10 cellular contexts compared by ENCODE assay signal in the genomic region with DNA sequence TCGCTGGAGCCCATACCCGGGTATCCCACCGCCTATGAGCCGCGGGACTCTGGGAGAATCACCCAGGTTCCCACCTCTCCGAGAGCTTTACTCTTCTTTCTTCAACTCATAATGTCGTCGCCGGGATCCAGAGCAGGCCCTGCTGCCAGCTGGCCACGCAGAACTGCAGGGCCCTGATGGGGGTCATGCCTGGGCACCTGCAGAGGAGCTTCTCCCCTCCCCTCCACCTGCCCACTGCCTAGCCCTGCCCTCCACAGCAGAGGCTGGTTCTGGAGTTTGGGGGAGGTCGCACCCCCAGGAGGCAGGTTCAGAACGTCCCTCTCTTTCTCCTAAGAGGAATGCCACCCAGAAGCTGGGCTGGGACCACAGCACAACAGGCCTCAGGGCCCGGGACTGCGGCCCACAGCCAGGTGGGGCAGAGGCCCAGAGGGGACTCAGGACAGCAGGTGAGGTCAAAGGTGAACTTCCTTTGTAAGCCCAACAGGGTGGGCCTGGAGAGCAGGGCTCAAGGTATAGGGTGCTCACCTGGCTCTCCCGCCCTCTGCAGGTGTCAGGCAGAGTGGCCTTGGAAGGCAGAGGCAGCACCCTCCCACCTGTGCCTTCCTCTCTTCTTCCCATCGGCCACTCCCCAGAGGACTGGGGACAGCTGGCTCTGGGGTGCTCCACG. TPM values are rescaled to one million over a fixed set of nuclear protein-coding genes. Genes with fewer than 3 reads are reported as not detected.
DNase-seq lines count a peak whose midpoint lies in the region; ATAC-seq and TF ChIP-seq lines count a peak whose summit lies in the region.
"Had no signal": no experiment of that assay in that cellular context is flagged by ENCODE, and none has a peak within 500 bp of the region (broad histone marks: within the 10 kb centered on the region; RNA-seq: fewer than 3 reads in every experiment).

No MANE protein-coding gene starts in this region.

- no TSS peak for BruUV-seq in PC-9 (replicated peaks; lab: Mats Ljungman, UMichigan)

- POLR2A ChIA-PET in activated CD4-positive, alpha-beta T cell treated with anti-CD3 and anti-CD28 coated beads, Interleukin-2, amount 10 ng/mL, durations not matched to agents 7 days and 5 days (lab: Charles Lee) = interaction anchor here (1.2 kb wide), 2 partner anchors 112 to 119 kb away, joined by 3 to 4 read pairs; a partner anchor contains a TSS
- POLR2A ChIA-PET in PC-9 (lab: Charles Lee; ENCODE audit: unreplicated experiment) = interaction anchor here (1.0 kb wide), 1 partner anchor 127 kb away, joined by 14 read pairs; no protein-coding TSS in a partner anchor

- TF ChIP-seq CTCF in PC-9 (conservative IDR thresholded peaks at IDR 0.05) (no peak; the same call in 1 of the 2 replicates), esophagus muscularis mucosa (IDR thresholded peaks at IDR 0.05) (no peak), GM13976 (IDR thresholded peaks at IDR 0.05; ENCODE audit: borderline replicate concordance, control extremely low read depth, extremely low read depth, insufficient read depth, missing control alignments) (no peak)

- H3K4me1 ChIP-seq in PC-9 (replicated peaks; ENCODE audit: insufficient read depth) (peaks cover 53% of the 10 kb centered on the region), esophagus muscularis mucosa (peaks cover 45 to 50% (median 48%) of the 10 kb centered on the region in 4 donors)

- no peak for ATAC-seq in stimulated activated effector memory CD8-positive, alpha-beta T cell treated with anti-CD3 and anti-CD28 coated beads, Interleukin-12 subunit alpha, Interleukin-12 subunit beta, amount 100 ng/mL, for 72 hours
- no peak for ATAC-seq in HG02588 (IDR thresholded peaks at IDR 0.05; ENCODE audit: unreplicated experiment)

- H3K4me2 ChIP-seq in PC-9 = peak overlapping the region; percentile 83

- no peaks in the 10 kb centered on the region for H3K27me3 Mint-ChIP-seq in activated CD4-positive, alpha-beta T cell treated with anti-CD3 and anti-CD28 coated beads, Interleukin-2, amount 10 ng/mL, durations not matched to agents 7 days and 5 days

- H3K79me2 ChIP-seq in PC-9 (ENCODE audit: low read depth) = peaks cover 7% of the 10 kb centered on the region; the same call in 1 of the 2 replicates

- no peaks in the 10 kb centered on the region for H4K20me1 ChIP-seq in PC-9 (ENCODE audit: insufficient read depth)

- H3K9me2 ChIP-seq in PC-9 (ENCODE audit: insufficient read depth) = no peaks in the 10 kb centered on the region

- DNase-seq in activated CD4-positive, alpha-beta T cell treated with anti-CD3 and anti-CD28 coated beads, Interleukin-2, amount 10 ng/mL, durations not matched to agents 7 days and 5 days = no peak
- no peak for DNase-seq in activated CD4-positive, alpha-beta T cell treated with anti-CD3 and anti-CD28 coated beads for 48 hours
- DNase-seq in PC-9 (no peak), esophagus muscularis mucosa (ENCODE audit: extremely low spot score) (no peak), GM13976 (ENCODE audit: low spot score) (no peak), KG1 (lab: John Stamatoyannopoulos, UW) (no peak)
- no peak for DNase-seq in stimulated activated effector memory CD8-positive, alpha-beta T cell treated with anti-CD3 and anti-CD28 coated beads, Interleukin-12 subunit alpha, Interleukin-12 subunit beta, amount 100 ng/mL, for 72 hours (ENCODE audit: low spot score in 2 of 2)
- DNase-seq: NCI-H1048 had no signal

- H3K4me1 Mint-ChIP-seq in activated CD4-positive, alpha-beta T cell treated with anti-CD3 and anti-CD28 coated beads, Interleukin-2, amount 10 ng/mL, durations not matched to agents 7 days and 5 days = peaks cover 45% of the 10 kb centered on the region
- H3K4me1 Mint-ChIP-seq in stimulated activated effector memory CD8-positive, alpha-beta T cell treated with anti-CD3 and anti-CD28 coated beads, Interleukin-12 subunit alpha, Interleukin-12 subunit beta, amount 100 ng/mL, for 72 hours = peaks cover 48% of the 10 kb centered on the region

- H3K27ac ChIP-seq in PC-9 (peak overlapping the region; percentile 93), esophagus muscularis mucosa (replicated peaks in 1 of 4) (peak overlapping the region; percentile 95 to 98 (median 96))
- H3K27ac ChIP-seq: SK-N-MC had no signal

- H3K27me3 ChIP-seq in PC-9 (ENCODE audit: insufficient read depth, low read depth) (no peaks in the 10 kb centered on the region), esophagus muscularis mucosa (no peaks in the 10 kb centered on the region)

- H3K36me3 ChIP-seq in PC-9 (ENCODE audit: low read depth) = no peaks in the 10 kb centered on the region
- H3K36me3 ChIP-seq in esophagus muscularis mucosa = peaks cover 0 to 7% (median 2%) of the 10 kb centered on the region in 4 donors

- H3K27ac Mint-ChIP-seq in activated CD4-positive, alpha-beta T cell treated with anti-CD3 and anti-CD28 coated beads, Interleukin-2, amount 10 ng/mL, durations not matched to agents 7 days and 5 days = peak overlapping the region; percentile 98
- peak overlapping the region; percentile 95 for H3K27ac Mint-ChIP-seq in stimulated activated effector memory CD8-positive, alpha-beta T cell treated with anti-CD3 and anti-CD28 coated beads, Interleukin-12 subunit alpha, Interleukin-12 subunit beta, amount 100 ng/mL, for 72 hours

- peaks cover 60% of the 10 kb centered on the region for H3F3A ChIP-seq in PC-9 (ENCODE audit: insufficient read depth, low read depth)

- peak overlapping the region; percentile 79 for H3K4me3 Mint-ChIP-seq in activated CD4-positive, alpha-beta T cell treated with anti-CD3 and anti-CD28 coated beads, Interleukin-2, amount 10 ng/mL, durations not matched to agents 7 days and 5 days
- peak overlapping the region; percentile 92 for H3K4me3 Mint-ChIP-seq in stimulated activated effector memory CD8-positive, alpha-beta T cell treated with anti-CD3 and anti-CD28 coated beads, Interleukin-12 subunit alpha, Interleukin-12 subunit beta, amount 100 ng/mL, for 72 hours

- H3K9me3 ChIP-seq in PC-9 (ENCODE audit: insufficient read depth, low read depth) = no peaks in the 10 kb centered on the region
- H3K9me3 ChIP-seq in esophagus muscularis mucosa = no peaks in the 10 kb centered on the region

- no peak for TF ChIP-seq POLR2A in esophagus muscularis mucosa (IDR thresholded peaks at IDR 0.05; ENCODE audit: low read depth)

- H3K4me3 ChIP-seq in PC-9 = peak overlapping the region; percentile 48; the same call in 1 of the 2 replicates
- no peak overlapping the region for H3K4me3 ChIP-seq in esophagus muscularis mucosa
- H3K4me3 ChIP-seq: SK-N-MC had no signal

- intact Hi-C loops in PC-9 (cut with micrococcal nuclease; ENCODE audit: unreplicated experiment) (no loop called here), esophagus muscularis mucosa (cut with DNase I) (loop anchor here (5.0 kb wide), 2 partner anchors 37 to 132 kb away; no protein-coding TSS in a partner anchor)

- WGBS in esophagus muscularis mucosa = 90% methylated on average over 11 of the region's 17 CpGs

- no peaks in the 10 kb centered on the region for H3K9me3 Mint-ChIP-seq in activated CD4-positive, alpha-beta T cell treated with anti-CD3 and anti-CD28 coated beads, Interleukin-2, amount 10 ng/mL, durations not matched to agents 7 days and 5 days
- H3K9me3 Mint-ChIP-seq in stimulated activated effector memory CD8-positive, alpha-beta T cell treated with anti-CD3 and anti-CD28 coated beads, Interleukin-12 subunit alpha, Interleukin-12 subunit beta, amount 100 ng/mL, for 72 hours = no peaks in the 10 kb centered on the region

- in situ Hi-C loops in GM13976 (cut with MboI; ENCODE audit: low sequenced_read_pairs, unreplicated experiment) = no loop called here

- no peak overlapping the region for H2AFZ ChIP-seq in PC-9

- H3K36me3 Mint-ChIP-seq in activated CD4-positive, alpha-beta T cell treated with anti-CD3 and anti-CD28 coated beads, Interleukin-2, amount 10 ng/mL, durations not matched to agents 7 days and 5 days (ENCODE audit: low read depth) = no peaks in the 10 kb centered on the region
- peaks cover 24% of the 10 kb centered on the region for H3K36me3 Mint-ChIP-seq in stimulated activated effector memory CD8-positive, alpha-beta T cell treated with anti-CD3 and anti-CD28 coated beads, Interleukin-12 subunit alpha, Interleukin-12 subunit beta, amount 100 ng/mL, for 72 hours

- TF ChIP-seq EP300 in esophagus muscularis mucosa (IDR thresholded peaks at IDR 0.05) = no peak

- CTCF ChIA-PET in activated CD4-positive, alpha-beta T cell treated with anti-CD3 and anti-CD28 coated beads, Interleukin-2, amount 10 ng/mL, durations not matched to agents 7 days and 5 days (lab: Charles Lee) = interaction anchor here (1.1 to 4.1 kb wide), 5 partner anchors 21 to 126 kb away, joined by 3 to 15 read pairs (median 3); a partner anchor contains a TSS
- CTCF ChIA-PET in PC-9 (lab: Charles Lee) = interaction anchor here (1.0 kb wide), 1 partner anchor 105 kb away, joined by 10 read pairs; no protein-coding TSS in a partner anchor

RNA-seq across cellular contexts. Expression of a gene that starts 1.9 kb away (rescaled TPM):
- 10 to 100 TPM; 40.9 TPM for total RNA-seq in activated CD4-positive, alpha-beta T cell treated with anti-CD3 and anti-CD28 coated beads, Interleukin-2, amount 10 ng/mL, durations not matched to agents 7 days and 5 days
- total RNA-seq in PC-9 (2021) = 9.5 and 9.8 TPM in 2 replicates
- total RNA-seq in esophagus muscularis mucosa = 10 to 100 TPM in 1 of 4 donors, 1 to 10 TPM in 3; 4.6 to 11.3 (median 5.9) TPM

RNA-seq across cellular contexts. Expression of a gene that starts 5.8 kb away (rescaled TPM):
- 10 to 100 TPM; 49.5 to 52.1 TPM for total RNA-seq in activated CD4-positive, alpha-beta T cell treated with anti-CD3 and anti-CD28 coated beads, Interleukin-2, amount 10 ng/mL, durations not matched to agents 7 days and 5 days
- 32.4 and 48.9 TPM in 2 replicates for total RNA-seq in PC-9 (2021)
- 10 to 100 TPM; 30.4 to 37.3 (median 34.7) TPM for total RNA-seq in esophagus muscularis mucosa

RNA-seq across cellular contexts. Expression of a gene that starts 26.0 kb away (rescaled TPM):
- total RNA-seq in activated CD4-positive, alpha-beta T cell treated with anti-CD3 and anti-CD28 coated beads, Interleukin-2, amount 10 ng/mL, durations not matched to agents 7 days and 5 days = under 1 TPM; 0.42 to 0.79 TPM
- total RNA-seq in PC-9 (2021) = 1.7 and 1.8 TPM in 2 replicates
- total RNA-seq in esophagus muscularis mucosa = under 1 TPM in 1 of 4 donors, not detected in 3; 0.19 TPM

RNA-seq across cellular contexts. Expression of a gene that starts 42.0 kb away (rescaled TPM):
- total RNA-seq in activated CD4-positive, alpha-beta T cell treated with anti-CD3 and anti-CD28 coated beads, Interleukin-2, amount 10 ng/mL, durations not matched to agents 7 days and 5 days = 100 to 1,000 TPM; 463 to 610 TPM
- total RNA-seq in PC-9 (2021) (825 and 938 TPM in 2 replicates), esophagus muscularis mucosa (100 to 1,000 TPM in 2 of 4 donors, 10 to 100 TPM in 2; 42.8 to 181 (median 96.0) TPM)

RNA-seq across cellular contexts. Expression of a gene that starts 46.9 kb away (rescaled TPM):
- 10 to 100 TPM; 61.1 to 75.6 TPM for total RNA-seq in activated CD4-positive, alpha-beta T cell treated with anti-CD3 and anti-CD28 coated beads, Interleukin-2, amount 10 ng/mL, durations not matched to agents 7 days and 5 days
- total RNA-seq in PC-9 (2021) (75.6 and 80.6 TPM in 2 replicates), esophagus muscularis mucosa (10 to 100 TPM; 40.3 to 60.6 (median 52.9) TPM)
